ENCODE assay signal across 1 cellular context in the genomic region with DNA sequence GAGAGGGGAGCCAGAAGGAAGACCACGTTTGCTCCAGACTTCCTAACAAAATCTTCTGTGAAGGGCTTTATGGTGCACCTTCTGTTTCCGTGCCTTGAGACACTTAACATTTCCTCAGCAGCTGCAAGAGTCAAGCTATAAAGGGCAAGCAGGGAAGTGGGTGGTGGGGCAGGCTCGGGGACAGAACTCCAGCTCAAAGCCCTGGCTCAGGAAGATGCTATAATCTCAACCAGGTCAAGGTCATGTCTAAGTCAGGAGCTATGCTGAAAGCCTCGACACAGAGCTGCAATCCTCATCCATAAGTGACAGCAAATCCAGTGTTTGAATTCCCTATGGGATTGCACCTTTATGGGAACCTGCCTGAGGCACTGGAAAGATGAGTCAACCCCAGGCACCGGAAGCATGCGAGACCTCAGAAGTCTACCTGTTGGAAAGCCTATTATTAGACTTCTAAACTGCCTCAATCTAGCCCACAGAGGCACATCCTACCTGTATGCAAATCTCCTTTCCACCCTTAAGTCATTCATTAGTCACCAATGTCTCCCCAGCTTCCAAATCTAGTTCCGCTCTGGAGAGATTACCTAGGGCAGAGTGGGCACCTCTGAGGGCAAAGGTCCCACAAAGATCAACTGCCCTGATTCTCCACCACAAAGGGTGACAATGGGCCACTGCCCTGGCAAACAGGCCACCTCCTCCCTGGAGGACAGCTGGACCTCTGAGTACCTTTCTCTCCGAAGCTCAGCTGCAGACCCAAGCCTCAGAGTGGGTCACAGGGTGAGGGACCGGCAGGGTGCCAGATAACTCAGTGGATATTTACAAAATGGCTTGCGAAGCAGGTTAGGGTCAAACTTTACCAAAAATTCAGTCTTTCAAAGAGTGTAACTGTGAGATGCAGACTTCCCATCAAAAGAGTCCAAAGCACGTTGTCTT.
TF ChIP-seq lines count a peak whose summit lies in the region.

No MANE protein-coding gene starts in this region.

TF ChIP-seq in HCT116, 20 proteins besides CTCF, POLR2A, EP300 and RAD21:
- peak; percentile 60 for TF ChIP-seq TCF7L2 (IDR thresholded peaks at IDR 0.05; ENCODE audit: borderline replicate concordance, extremely low read depth, insufficient read depth, insufficient read length)
- peak; percentile 33; the same call in 1 of the 2 replicates for TF ChIP-seq JUND (IDR thresholded peaks at IDR 0.05)
- TF ChIP-seq SP1 (IDR thresholded peaks at IDR 0.05; ENCODE audit: low read depth), result 0 out of 2 replicates have a peak, but pooled peaks have one; percentile 18
- no peak for TF ChIP-seq CBX3 (IDR thresholded peaks at IDR 0.05; ENCODE audit: low read depth)
- peak; percentile 51 for TF ChIP-seq FOSL1 (IDR thresholded peaks at IDR 0.05; ENCODE audit: low read depth)
